In the genomic region with DNA sequence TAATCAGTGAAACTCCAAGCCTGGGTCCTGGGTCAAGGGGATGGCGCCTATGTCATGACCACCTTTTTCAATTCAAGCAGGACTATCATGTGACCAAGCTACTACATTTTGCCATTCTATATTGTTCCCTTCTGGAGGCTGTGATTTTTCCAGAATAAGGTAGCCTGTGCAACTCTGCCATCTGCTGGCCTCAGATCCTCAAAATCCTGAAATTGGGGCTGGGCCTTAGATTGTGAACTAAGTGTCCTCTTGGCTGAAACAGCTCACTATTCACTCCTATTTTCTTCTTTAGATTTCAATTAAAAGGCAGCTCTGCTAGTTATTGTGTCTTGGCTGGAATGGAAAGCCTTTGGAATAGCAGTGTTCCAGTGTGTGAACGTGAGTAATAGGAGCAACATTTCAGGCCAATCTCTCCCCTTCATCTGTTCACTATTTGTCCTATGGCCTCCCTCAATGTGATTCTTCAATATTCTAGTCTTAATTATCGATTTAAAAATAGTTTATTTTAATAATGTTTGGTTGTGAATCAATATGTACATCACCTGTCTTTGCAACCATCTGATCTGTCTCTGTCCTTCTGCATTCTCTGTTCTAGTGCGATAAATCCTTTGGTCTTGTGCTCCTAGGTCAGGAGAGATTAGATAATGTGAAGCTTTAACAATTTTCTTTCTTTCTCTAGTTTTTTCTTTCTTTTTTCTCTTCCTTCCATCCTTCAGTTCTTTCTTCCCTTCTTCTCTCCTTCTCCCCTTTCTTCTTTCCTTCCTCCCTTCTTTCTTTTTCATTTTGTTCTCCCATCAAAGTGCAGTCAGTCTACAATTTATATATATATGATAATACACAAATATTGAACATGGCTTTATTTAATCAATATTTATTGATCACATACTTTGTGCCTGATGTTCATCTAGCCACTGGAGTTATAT, we compare ENCODE assay signal across 8 cellular contexts.
DNase-seq lines count a peak whose midpoint lies in the region; ATAC-seq, FAIRE-seq and TF ChIP-seq lines count a peak whose summit lies in the region.

No MANE protein-coding gene starts in this region.

- H3K4me3 ChIP-seq in GM23248 (no peak overlapping the region), WERI-Rb-1 (ENCODE audit: low read depth, low read length) (no peak overlapping the region), left lung (no peak overlapping the region)

- 27 to 30% methylated on average over 4 of the region's 4 CpGs for WGBS in GM23248 (ENCODE audit: low coverage in 1 of 2, low lambda C conversion rate in 2 of 2, missing lambda C conversion rate in 2 of 2), 2 experiments

- no peak overlapping the region for H3K9ac ChIP-seq in GM23248

- in situ Hi-C loops in GM23248 (cut with MboI) = no loop called here

- no peak overlapping the region for H2AFZ ChIP-seq in GM23248

- H3K9me2 ChIP-seq in GM23248 (ENCODE audit: insufficient read depth) = no peaks in the 10 kb centered on the region

- TF ChIP-seq CTCF in WERI-Rb-1 (IDR thresholded peaks at IDR 0.05; ENCODE audit: low read depth, low read length) = peak; percentile 49
- TF ChIP-seq CTCF in left lung (IDR thresholded peaks at IDR 0.05) = peak in 1 of 2 donors; percentile 21

- H3K27ac ChIP-seq in GM23248 = no peak overlapping the region
- H3K27ac ChIP-seq in WERI-Rb-1 = no peak overlapping the region
- H3K27ac ChIP-seq in left lung = no peak overlapping the region

- H3K36me3 ChIP-seq in GM23248 (ENCODE audit: low read depth) = no peaks in the 10 kb centered on the region
- no peaks in the 10 kb centered on the region for H3K36me3 ChIP-seq in WERI-Rb-1
- H3K36me3 ChIP-seq in left lung = peaks cover 0 to 16% of the 10 kb centered on the region in 2 donors

- no peaks in the 10 kb centered on the region for H4K20me1 ChIP-seq in GM23248 (ENCODE audit: insufficient read depth)

- no peak for FAIRE-seq in RCC 7860 (lab: Jason Lieb, UNC)

- no peaks in the 10 kb centered on the region for H3K9me3 ChIP-seq in GM23248 (ENCODE audit: low read depth)
- H3K9me3 ChIP-seq in WERI-Rb-1 (ENCODE audit: severe bottlenecking) = no peaks in the 10 kb centered on the region
- no peaks in the 10 kb centered on the region for H3K9me3 ChIP-seq in left lung

- no peaks in the 10 kb centered on the region for H3K79me2 ChIP-seq in GM23248 (ENCODE audit: insufficient read depth)

- no peaks in the 10 kb centered on the region for H3F3A ChIP-seq in GM23248 (ENCODE audit: insufficient read depth)

- intact Hi-C loops in left lung (cut with DNase I) = no loop called here

- DNase-seq in CD1c-positive myeloid dendritic cell (ENCODE audit: extremely low spot score) (peak; percentile 6), GM23248 (peak; percentile 30), WERI-Rb-1 (peak; percentile 47), left lung (no peak), RCC 7860 (ENCODE audit: low spot score) (no peak)
- DNase-seq in stimulated activated naive CD4-positive, alpha-beta T cell (lab: John Stamatoyannopoulos, UW) = no peak
- no peak for DNase-seq in activated CD8-positive, alpha-beta memory T cell treated with anti-CD3 and anti-CD28 coated beads, Interleukin-2, amount 50 U/mL, for 48 hours
- no peak for DNase-seq in activated CD4-positive, CD25-positive, alpha-beta regulatory T cell (lab: John Stamatoyannopoulos, UW)

- H3K4me1 ChIP-seq in GM23248 (ENCODE audit: insufficient read depth) (no peaks in the 10 kb centered on the region), left lung (no peaks in the 10 kb centered on the region)

- ATAC-seq in left lung = peak; percentile 78

- H3K27me3 ChIP-seq in GM23248 (replicated peaks; ENCODE audit: insufficient read depth) = no peaks in the 10 kb centered on the region; the same call in 1 of the 2 replicates
- H3K27me3 ChIP-seq in WERI-Rb-1 (ENCODE audit: insufficient read depth, low read depth, severe bottlenecking) = peaks cover 28% of the 10 kb centered on the region
- no peaks in the 10 kb centered on the region for H3K27me3 ChIP-seq in left lung

- no peak overlapping the region for H3K4me2 ChIP-seq in GM23248 (ENCODE audit: unreplicated experiment)

Comparison
In these comparisons a context has a peak if more than half of its experiments do, and no peak if none do; other contexts are left out.
1. DNase-seq: peak in CD1c-positive myeloid dendritic cell (single experiment), GM23248 (single experiment) and WERI-Rb-1 (single experiment); none in left lung (0 of 2), stimulated activated naive CD4-positive, alpha-beta T cell (0 of 6), activated CD8-positive, alpha-beta memory T cell treated with anti-CD3 and anti-CD28 coated beads, Interleukin-2, amount 50 U/mL, for 48 hours (single experiment), RCC 7860 (single experiment) and activated CD4-positive, CD25-positive, alpha-beta regulatory T cell (0 of 4).